ENCODE assay signal across 2 cellular contexts in genomic region chr6:166310634-166311033, GRCh38.
TF ChIP-seq lines count a peak whose summit lies in the region.

No MANE protein-coding gene starts in this region.

TF ChIP-seq in HepG2, 621 proteins besides CTCF, POLR2A, EP300 and RAD21:
- TF ChIP-seq ATF4 (CRISPR knock-in tag; IDR thresholded peaks at IDR 0.05) (peak in 1 of 2 experiments; percentile 48; a peak in 1 of 4 replicates), SMARCC2 (IDR thresholded peaks at IDR 0.05) (no peak)

TF ChIP-seq in H1, 55 proteins besides CTCF, POLR2A, EP300 and RAD21:
- TF ChIP-seq ATF2 (IDR thresholded peaks at IDR 0.05; ENCODE audit: low read length), result no peak
- TF ChIP-seq KDM1A (IDR thresholded peaks at IDR 0.05; ENCODE audit: borderline replicate concordance, low read length), result no peak
- no peak for TF ChIP-seq MAX (IDR thresholded peaks at IDR 0.05)
- no peak for TF ChIP-seq SP4 (IDR thresholded peaks at IDR 0.05; ENCODE audit: low read length)
- no peak for TF ChIP-seq POLR2AphosphoS5 (IDR thresholded peaks at IDR 0.05; ENCODE audit: low read depth, low read length)
- no peak for TF ChIP-seq EZH2 (IDR thresholded peaks at IDR 0.05; ENCODE audit: low read depth, low read length, severe bottlenecking)
- no peak for TF ChIP-seq CBX8 (IDR thresholded peaks at IDR 0.05; ENCODE audit: borderline replicate concordance, low read depth, low read length)
- no peak for TF ChIP-seq NRF1 (IDR thresholded peaks at IDR 0.05; ENCODE audit: low read depth, low read length)
- no peak for TF ChIP-seq SP1 (IDR thresholded peaks at IDR 0.05; ENCODE audit: low read depth, low read length)
- TF ChIP-seq CHD2 (IDR thresholded peaks at IDR 0.05; ENCODE audit: low read length), result no peak
